ENCODE assay signal across 1 cellular context in the genomic region with DNA sequence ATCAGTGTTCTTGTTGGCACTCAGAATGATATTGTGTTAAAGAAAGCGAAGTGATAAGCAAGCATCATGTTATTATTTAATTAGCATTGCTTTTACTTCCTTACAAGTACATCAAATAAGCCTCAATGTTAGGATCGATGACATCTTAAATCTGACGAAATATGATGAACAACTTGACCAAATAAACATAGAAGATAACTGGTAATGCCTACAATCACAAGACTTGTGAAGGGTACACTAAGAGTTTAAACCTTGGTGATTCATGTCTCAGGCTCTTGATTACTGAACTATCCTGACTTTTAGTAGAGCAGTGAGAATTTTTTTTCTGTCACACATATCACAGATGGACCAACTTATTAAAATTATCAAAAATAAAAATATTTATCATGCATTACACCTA.
A peak's percentile ranks its signal among the peaks of the same experiment; 100 is the strongest.
TF ChIP-seq lines count a peak whose summit lies in the region.

No MANE protein-coding gene starts in this region.

TF ChIP-seq in IMR-90, 13 proteins besides CTCF, POLR2A, EP300 and RAD21:
- TF ChIP-seq NFE2L2 (IDR thresholded peaks at IDR 0.05; ENCODE audit: low read depth, low read length) (no peak), BHLHE40 (IDR thresholded peaks at IDR 0.05; ENCODE audit: low read depth, low read length) (peak; percentile 53; the same call in 1 of the 2 replicates), CEBPB (IDR thresholded peaks at IDR 0.05; ENCODE audit: low read depth, low read length) (0 out of 2 replicates have a peak, but pooled peaks have one; percentile 18), ELK1 (IDR thresholded peaks at IDR 0.05; ENCODE audit: borderline replicate concordance, low read depth, low read length) (no peak), MAFK (IDR thresholded peaks at IDR 0.05; ENCODE audit: low read depth, low read length) (no peak), MAZ (IDR thresholded peaks at IDR 0.05; ENCODE audit: borderline replicate concordance, low read depth, low read length) (no peak), RCOR1 (IDR thresholded peaks at IDR 0.05; ENCODE audit: insufficient replicate concordance, low read length) (no peak)
